ENCODE assay signal across 18 cellular contexts in genomic region chr10:47164800-47165128, GRCh38.
DNase-seq lines count a peak whose midpoint lies in the region; ATAC-seq and TF ChIP-seq lines count a peak whose summit lies in the region.
"Had no signal": no experiment of that assay in that cellular context is flagged by ENCODE, and none has a peak within 500 bp of the region (broad histone marks: within the 10 kb centered on the region; RNA-seq: fewer than 3 reads in every experiment).

No MANE protein-coding gene starts in this region.

- peaks cover 0 to 30% (median 10%) of the 10 kb centered on the region in 4 donors for H3K4me1 Mint-ChIP-seq in CD4-positive, CD25-positive, alpha-beta regulatory T cell

- H3K9me3 Mint-ChIP-seq in CD4-positive, CD25-positive, alpha-beta regulatory T cell, result peaks cover 0 to 2% (median 0%) of the 10 kb centered on the region in 7 donors
- H3K9me3 Mint-ChIP-seq: dendritic cell treated with granulocyte-macrophage colony-stimulating factor and Interleukin-4, amounts not matched to agents 40 ng/mL and 50 ng/mL, for 4 days had no signal

- intact Hi-C loops in esophagus muscularis mucosa (cut with DNase I), result no loop called here

- in situ Hi-C loops in KBM-7 (cut with MboI; ENCODE audit: low pct_unique_long_range_greater_than_20kb, low sequenced_read_pairs), result no loop called here

- H3K27me3 ChIP-seq in AG04450 (ENCODE audit: control insufficient read depth, insufficient read depth, low read length) (no peaks in the 10 kb centered on the region), esophagus muscularis mucosa (no peaks in the 10 kb centered on the region)
- H3K27me3 ChIP-seq in CD4-positive, CD25-positive, alpha-beta regulatory T cell (ENCODE audit: control insufficient read depth, insufficient read depth, low read length), result no peaks in the 10 kb centered on the region

- no peak for TF ChIP-seq CTCF in AG04450 (IDR thresholded peaks at IDR 0.05; ENCODE audit: low read depth, low read length)
- no peak for TF ChIP-seq CTCF in esophagus muscularis mucosa (IDR thresholded peaks at IDR 0.05)

- H3K4me3 ChIP-seq in AG04450 (ENCODE audit: low read depth, low read length) (no peak overlapping the region), esophagus muscularis mucosa (no peak overlapping the region)
- no peak overlapping the region for H3K4me3 ChIP-seq in CD4-positive, CD25-positive, alpha-beta regulatory T cell (ENCODE audit: low read depth, low read length)

- H3K27ac ChIP-seq in AG04450 (ENCODE audit: low read depth, low read length) (peak overlapping the region; percentile 74), esophagus muscularis mucosa (replicated peaks in 1 of 4) (peak overlapping the region in 1 of 4 donors; percentile 64)
- H3K27ac ChIP-seq in CD4-positive, CD25-positive, alpha-beta regulatory T cell (ENCODE audit: insufficient read depth, low read length, poor library complexity, severe bottlenecking), result no peak overlapping the region

- CTCF ChIA-PET in AG04450 (lab: Charles Lee), result no interaction called here

- no peak for ATAC-seq in CD4-positive, CD25-positive, alpha-beta regulatory T cell (ENCODE audit: low read depth in 2 of 2)

- TF ChIP-seq EP300 in esophagus muscularis mucosa (IDR thresholded peaks at IDR 0.05), result no peak

- peak overlapping the region; percentile 96 to 97 (median 96) for H3K27ac Mint-ChIP-seq in CD4-positive, CD25-positive, alpha-beta regulatory T cell
- H3K27ac Mint-ChIP-seq: progenitor cell of endocrine pancreas had no signal

- POLR2A ChIA-PET in AG04450 (lab: Yijun Ruan, JAX), result interaction anchor here (0.7 to 0.8 kb wide), 2 partner anchors 28 to 48 kb away, joined by 3 read pairs; no protein-coding TSS in a partner anchor

- WGBS in esophagus muscularis mucosa, result 88% methylated on average over 3 of the region's 3 CpGs

- peak overlapping the region in 1 of 4 donors; percentile 86 for H3K4me3 Mint-ChIP-seq in CD4-positive, CD25-positive, alpha-beta regulatory T cell

- H3K27me3 Mint-ChIP-seq in CD4-positive, CD25-positive, alpha-beta regulatory T cell, result peaks cover 8% of the 10 kb centered on the region

- DNase-seq in AG04450 (ENCODE audit: low read depth, low spot score), result no peak
- DNase-seq in CD4-positive, CD25-positive, alpha-beta regulatory T cell, result no peak
- DNase-seq in RPMI7951 (ENCODE audit: low read depth), result peak; percentile 40
- peak; percentile 72 for DNase-seq in esophagus muscularis mucosa (ENCODE audit: extremely low spot score)
- DNase-seq in KBM-7, result no peak
- DNase-seq in NK-92 (lab: John Stamatoyannopoulos, UW; ENCODE audit: unreplicated experiment), result no peak
- no peak for DNase-seq in dermis blood vessel endothelial cell
- DNase-seq: AML-193; DMS53; erythroblast; KG1; NCI-H1105; NCI-H526 treated with DMSO at 0.1 percent for 48 hours; OCI-M1; SK-N-SH; stimulated activated CD4-positive, alpha-beta T cell treated with anti-CD3 and anti-CD28 coated beads, Interleukin-4, amount 100 ng/mL, for 1 hour had no signal

- H3K36me3 ChIP-seq in CD4-positive, CD25-positive, alpha-beta regulatory T cell (ENCODE audit: control insufficient read depth, insufficient read depth, low read length), result no peaks in the 10 kb centered on the region
- H3K36me3 ChIP-seq in esophagus muscularis mucosa, result no peaks in the 10 kb centered on the region

- H3K4me1 ChIP-seq in CD4-positive, CD25-positive, alpha-beta regulatory T cell (ENCODE audit: control insufficient read depth, insufficient read depth, low read length, poor library complexity, severe bottlenecking), result peaks cover 11% of the 10 kb centered on the region
- H3K4me1 ChIP-seq in esophagus muscularis mucosa, result peaks cover 2 to 42% (median 34%) of the 10 kb centered on the region in 4 donors

- H3K9me3 ChIP-seq in AG04450 (ENCODE audit: control insufficient read depth, insufficient read depth, low read length) (no peaks in the 10 kb centered on the region; the same call in 1 of the 2 replicates), esophagus muscularis mucosa (no peaks in the 10 kb centered on the region)
- H3K9me3 ChIP-seq in CD4-positive, CD25-positive, alpha-beta regulatory T cell (ENCODE audit: control insufficient read depth in 2 of 2, low read length in 2 of 2), result no peaks in the 10 kb centered on the region
- H3K9me3 ChIP-seq: SK-N-SH had no signal

- no peak for TF ChIP-seq POLR2A in esophagus muscularis mucosa (IDR thresholded peaks at IDR 0.05; ENCODE audit: low read depth)

- H3K36me3 Mint-ChIP-seq in CD4-positive, CD25-positive, alpha-beta regulatory T cell, result no peaks in the 10 kb centered on the region

Comparison
In these comparisons a context has a peak if more than half of its experiments do, and no peak if none do; other contexts are left out.
1. DNase-seq: peak in RPMI7951 (single experiment) and esophagus muscularis mucosa (single experiment); none in AG04450 (single experiment), CD4-positive, CD25-positive, alpha-beta regulatory T cell (0 of 3), KBM-7 (single experiment), NK-92 (single experiment) and dermis blood vessel endothelial cell (single experiment).